In the genomic region with DNA sequence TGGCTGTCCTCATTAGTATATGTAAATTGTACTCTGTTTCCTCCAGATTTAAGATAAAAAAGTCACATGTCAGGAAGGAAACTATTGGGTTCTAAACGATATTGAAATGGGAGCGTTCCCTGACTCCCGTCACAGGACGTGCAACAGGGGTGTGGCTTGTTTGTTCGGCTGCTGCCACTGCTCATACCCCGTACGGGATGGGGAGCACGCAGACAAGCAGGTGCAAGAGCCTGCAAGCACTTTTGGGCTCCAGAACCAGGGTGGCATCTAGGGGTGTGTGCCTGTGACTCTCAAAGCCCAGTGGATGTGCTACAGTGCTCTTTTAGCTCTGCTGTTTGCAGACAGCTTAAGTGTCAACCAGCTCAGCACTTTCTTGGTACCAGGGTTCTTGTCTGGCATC, we compare ENCODE assay signal across 27 cellular contexts.
"Had no signal": no experiment of that assay in that cellular context is flagged by ENCODE, and none has a peak within 500 bp of the region (broad histone marks: within the 10 kb centered on the region; RNA-seq: fewer than 3 reads in every experiment).

No MANE protein-coding gene starts in this region.

- H3K27ac ChIP-seq: stomach, suprapubic skin, testis, thoracic aorta, thyroid gland, tibial artery, tibial nerve, transverse colon, upper lobe of left lung, upper lobe of right lung, uterus, vagina had no signal

- H3K4me1 ChIP-seq: stomach, suprapubic skin, testis, thyroid gland, tibial artery, tibial nerve, transverse colon, upper lobe of left lung, upper lobe of right lung, uterus, vagina had no signal

- H3K4me3 ChIP-seq: stomach, suprapubic skin, testis, thoracic aorta, thyroid gland, tibial artery, tibial nerve, transverse colon, upper lobe of left lung, upper lobe of right lung, uterus, vagina had no signal

- ATAC-seq: stimulated activated effector memory CD8-positive, alpha-beta T cell treated with anti-CD3 and anti-CD28 coated beads, Interleukin-12 subunit alpha, Interleukin-12 subunit beta, amount 100 ng/mL, for 72 hours; stimulated activated memory B cell treated with anti-CD40 and anti-IgM and Interleukin-4, amounts not matched to agents 10 μg/mL and 1 μg/mL and 100 μg/mL, for 72 hours; stimulated activated naive B cell treated with anti-CD40 and anti-IgM and Interleukin-4, amounts not matched to agents 10 μg/mL and 1 μg/mL and 100 μg/mL, for 72 hours; stimulated activated naive CD8-positive, alpha-beta T cell treated with anti-CD3 and anti-CD28 coated beads, Interleukin-15, amount 100 ng/mL, for 72 hours; stimulated activated naive CD8-positive, alpha-beta T cell treated with anti-CD3 and anti-CD28 coated beads, Interleukin-15, Interleukin-2, amounts not matched to agents 100 U/mL and 50 U/mL, for 24 hours; upper lobe of right lung had no signal

- H3K27me3 ChIP-seq: stomach, suprapubic skin, testis, thyroid gland, tibial artery, tibial nerve, transverse colon, upper lobe of left lung, upper lobe of right lung, uterus, vagina had no signal

- H3K36me3 ChIP-seq: stomach, suprapubic skin, thoracic aorta, thyroid gland, tibial artery, tibial nerve, transverse colon, upper lobe of left lung, upper lobe of right lung, uterus, vagina had no signal

- FAIRE-seq: urothelium cell line had no signal

- H3K9me3 ChIP-seq: suprapubic skin, testis, thyroid gland, transverse colon, upper lobe of right lung, uterus, vagina had no signal

- DNase-seq: stimulated activated CD4-positive, alpha-beta T cell treated with anti-CD3 and anti-CD28 coated beads, Interleukin-2, amount 100 ng/mL, for 48 hours; stimulated activated CD4-positive, alpha-beta T cell treated with anti-CD3 and anti-CD28 coated beads, Interleukin-4, amount 100 ng/mL, for 1 hour; stimulated activated CD4-positive, alpha-beta T cell treated with anti-CD3 and anti-CD28 coated beads, Interleukin-4, amount 100 ng/mL, for 24 hours; stimulated activated CD4-positive, alpha-beta T cell treated with anti-CD3 and anti-CD28 coated beads, Interleukin-4, amount 100 ng/mL, for 4 hours; stimulated activated CD8-positive, alpha-beta memory T cell treated with anti-CD3 and anti-CD28 coated beads, Interleukin-4, amount 100 ng/mL, for 48 hours; stimulated activated naive B cell treated with anti-CD40 and anti-IgM and Interleukin-4, amounts not matched to agents 10 μg/mL and 1 μg/mL and 100 μg/mL, for 72 hours; stimulated activated naive CD4-positive, alpha-beta T cell; stimulated activated naive CD4-positive, alpha-beta T cell treated with Interleukin-2 at 50 U/mL for 16 hours; stimulated activated naive CD8-positive, alpha-beta T cell treated with anti-CD3 and anti-CD28 coated beads, Interleukin-15, amount 100 ng/mL, for 72 hours; stimulated activated naive CD8-positive, alpha-beta T cell treated with anti-CD3 and anti-CD28 coated beads, Interleukin-15, Interleukin-2, amounts not matched to agents 100 U/mL and 50 U/mL, for 24 hours; stomach; substantia nigra; testis; thyroid gland; tibial artery; transverse colon; trophoblast cell; upper lobe of left lung; upper lobe of right lung; uterus had no signal
